Comparison of ENCODE assay signal across 1 cellular context in the genomic region with DNA sequence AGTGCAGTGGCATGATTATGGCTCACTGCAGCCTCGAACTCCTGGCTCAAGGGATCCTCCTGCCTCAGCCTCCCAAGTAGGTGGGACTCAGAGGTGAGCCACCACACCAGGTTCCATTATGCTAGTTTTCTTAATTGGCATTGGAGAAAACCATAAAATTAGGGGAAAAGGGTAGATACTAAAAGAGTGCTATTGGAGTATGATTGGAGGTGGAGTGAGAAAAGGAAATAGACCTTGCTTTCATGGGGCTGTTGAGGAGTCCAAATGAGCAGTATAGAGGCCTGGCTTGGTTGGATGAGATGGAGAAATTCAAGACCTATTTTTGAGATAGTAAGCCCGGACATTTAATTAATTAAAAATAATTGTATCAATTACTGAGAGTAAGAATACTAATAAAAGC.
TF ChIP-seq lines count a peak whose summit lies in the region.

No MANE protein-coding gene starts in this region.

TF ChIP-seq in HepG2, 621 proteins besides CTCF, POLR2A, EP300 and RAD21:
- no peak for TF ChIP-seq SOX5 (CRISPR knock-in tag; IDR thresholded peaks at IDR 0.05; ENCODE audit: borderline replicate concordance)
- no peak for TF ChIP-seq ZNF777 (CRISPR knock-in tag; IDR thresholded peaks at IDR 0.05)
- no peak for TF ChIP-seq SIN3A (IDR thresholded peaks at IDR 0.05; ENCODE audit: borderline replicate concordance, low read depth, low read length)
- no peak for TF ChIP-seq AKNA (CRISPR knock-in tag; IDR thresholded peaks at IDR 0.05; ENCODE audit: borderline replicate concordance)
- TF ChIP-seq ZNF274 (CRISPR knock-in tag; IDR thresholded peaks at IDR 0.05), result no peak
- no peak for TF ChIP-seq ZNF30 (CRISPR knock-in tag; IDR thresholded peaks at IDR 0.05)
- no peak for TF ChIP-seq IRF9 (CRISPR knock-in tag; IDR thresholded peaks at IDR 0.05; ENCODE audit: borderline replicate concordance)
- no peak for TF ChIP-seq HHEX (CRISPR knock-in tag; IDR thresholded peaks at IDR 0.05)
- TF ChIP-seq ZFX (CRISPR knock-in tag; IDR thresholded peaks at IDR 0.05; ENCODE audit: low read depth), result no peak
- TF ChIP-seq REPIN1 (CRISPR knock-in tag; IDR thresholded peaks at IDR 0.05; ENCODE audit: borderline replicate concordance, low read depth), result no peak
- TF ChIP-seq, protein P1, sequence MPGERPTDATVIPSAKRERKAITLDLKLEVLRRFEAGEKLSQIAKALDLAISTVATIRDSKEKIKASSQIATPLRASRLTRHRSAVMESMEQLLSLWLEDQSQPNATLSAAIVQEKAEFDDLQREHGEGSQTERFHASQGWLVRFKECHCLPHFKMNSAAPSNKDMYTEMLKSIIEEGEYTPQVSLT (CRISPR knock-in tag; IDR thresholded peaks at IDR 0.05; ENCODE audit: borderline replicate concordance, low read depth), result no peak
- no peak for TF ChIP-seq ZNF501 (CRISPR knock-in tag; IDR thresholded peaks at IDR 0.05)
- no peak for TF ChIP-seq CHD4 (IDR thresholded peaks at IDR 0.05; ENCODE audit: borderline replicate concordance, low read length)
- no peak for TF ChIP-seq MEIS2 (CRISPR knock-in tag; IDR thresholded peaks at IDR 0.05)
- TF ChIP-seq TFDP2 (CRISPR knock-in tag; IDR thresholded peaks at IDR 0.05), result no peak
- TF ChIP-seq NFE2L1 (CRISPR knock-in tag; IDR thresholded peaks at IDR 0.05; ENCODE audit: borderline replicate concordance), result no peak
- no peak for TF ChIP-seq PAF1 (CRISPR knock-in tag; IDR thresholded peaks at IDR 0.05)
- no peak for TF ChIP-seq DRAP1 (CRISPR knock-in tag; IDR thresholded peaks at IDR 0.05)
- no peak for TF ChIP-seq ZNF704 (CRISPR knock-in tag; IDR thresholded peaks at IDR 0.05; ENCODE audit: borderline replicate concordance)
- TF ChIP-seq ZNF234 (CRISPR knock-in tag; conservative IDR thresholded peaks at IDR 0.05), result no peak
